9 cellular contexts compared by ENCODE assay signal in genomic region chr4:158209825-158210807, GRCh38. TPM values are rescaled to one million over a fixed set of nuclear protein-coding genes. Genes with fewer than 3 reads are reported as not detected.
A peak's percentile ranks its signal among the peaks of the same experiment; 100 is the strongest.
DNase-seq lines count a peak whose midpoint lies in the region; ATAC-seq and TF ChIP-seq lines count a peak whose summit lies in the region.
"Had no signal": no experiment of that assay in that cellular context is flagged by ENCODE, and none has a peak within 500 bp of the region (broad histone marks: within the 10 kb centered on the region; RNA-seq: fewer than 3 reads in every experiment).

Gene TMEM144, plus strand, starts transcription at chr4:158210486. Its CDS starts 2,182 bp downstream, at chr4:158212668.

- H3K27me3 Mint-ChIP-seq in activated naive CD8-positive, alpha-beta T cell treated with anti-CD3 and anti-CD28 coated beads, Interleukin-2, amount 10 ng/mL, durations not matched to agents 7 days and 5 days, result peaks cover 17% of the 10 kb centered on the region

- POLR2A ChIA-PET in activated naive CD8-positive, alpha-beta T cell treated with anti-CD3 and anti-CD28 coated beads, Interleukin-2, amount 10 ng/mL, durations not matched to agents 7 days and 5 days (lab: Charles Lee), result no interaction called here

- H3K9me3 Mint-ChIP-seq in activated naive CD8-positive, alpha-beta T cell treated with anti-CD3 and anti-CD28 coated beads, Interleukin-2, amount 10 ng/mL, durations not matched to agents 7 days and 5 days, result no peaks in the 10 kb centered on the region

- in situ Hi-C loops in transverse colon (cut with MboI; ENCODE audit: low pct_ligation_motif_present in 1 of 4, low pct_unique_long_range_greater_than_20kb in 1 of 4, low sequenced_read_pairs in 3 of 4), result no loop called here

- no peaks in the 10 kb centered on the region for H3K36me3 ChIP-seq in transverse colon

- H3K4me1 ChIP-seq in transverse colon, result peaks cover 0 to 19% (median 10%) of the 10 kb centered on the region in 4 donors

- TF ChIP-seq POLR2A in transverse colon (IDR thresholded peaks at IDR 0.05), result peak; percentile 94

- H3K27ac Mint-ChIP-seq in activated naive CD8-positive, alpha-beta T cell treated with anti-CD3 and anti-CD28 coated beads, Interleukin-2, amount 10 ng/mL, durations not matched to agents 7 days and 5 days, result no peak within 1 kb of the TSS

- H3K36me3 Mint-ChIP-seq in activated naive CD8-positive, alpha-beta T cell treated with anti-CD3 and anti-CD28 coated beads, Interleukin-2, amount 10 ng/mL, durations not matched to agents 7 days and 5 days, result no peaks in the 10 kb centered on the region

- H3K27me3 ChIP-seq in transverse colon, result no peaks in the 10 kb centered on the region

- WGBS in transverse colon (ENCODE audit: low coverage in 1 of 2), 2 donors, result 12 to 38% methylated on average over 10 to 34 of the region's 34 CpGs

- H3K4me3 ChIP-seq in AG09309 (ENCODE audit: control insufficient read depth, low read depth, low read length), result peak within 1 kb of the TSS; percentile 36
- H3K4me3 ChIP-seq in transverse colon, result peak within 1 kb of the TSS in 3 of 4 donors; percentile 32 to 55 (median 37)

- TF ChIP-seq CTCF in AG09309 (IDR thresholded peaks at IDR 0.05; ENCODE audit: control insufficient read depth, insufficient read depth, low read depth, low read length, missing control alignments) (no peak), transverse colon (IDR thresholded peaks at IDR 0.05) (peak in 1 of 5 experiments; percentile 8)

- no peak for TF ChIP-seq EP300 in transverse colon (IDR thresholded peaks at IDR 0.05; ENCODE audit: low read depth)

- H3K4me3 Mint-ChIP-seq in activated naive CD8-positive, alpha-beta T cell treated with anti-CD3 and anti-CD28 coated beads, Interleukin-2, amount 10 ng/mL, durations not matched to agents 7 days and 5 days, result peak within 1 kb of the TSS; percentile 76

- intact Hi-C loops in Right ventricle myocardium superior (cut with DNase I) (no loop called here), transverse colon (cut with DNase I; ENCODE audit: low total_unique reads) (no loop called here)

- ATAC-seq in GM19023 (IDR thresholded peaks at IDR 0.05; ENCODE audit: unreplicated experiment) (peak; percentile 92), HG03139 (IDR thresholded peaks at IDR 0.05; ENCODE audit: unreplicated experiment) (peak; percentile 93), Right ventricle myocardium superior (ENCODE audit: poor library complexity) (peak; percentile 99)
- peak; percentile 95 for ATAC-seq in activated naive CD8-positive, alpha-beta T cell treated with anti-CD3 and anti-CD28 coated beads, Interleukin-2, amount 10 ng/mL, durations not matched to agents 7 days and 5 days (ENCODE audit: low read depth)

- H3K4me1 Mint-ChIP-seq in activated naive CD8-positive, alpha-beta T cell treated with anti-CD3 and anti-CD28 coated beads, Interleukin-2, amount 10 ng/mL, durations not matched to agents 7 days and 5 days, result peaks cover 14% of the 10 kb centered on the region

- no peaks in the 10 kb centered on the region for H3K9me3 ChIP-seq in transverse colon

- DNase-seq in AG09309 (ENCODE audit: low read depth) (peak; percentile 39), Right ventricle myocardium superior (peak; percentile 94), nucleus accumbens (lab: John Stamatoyannopoulos, UW) (peak; percentile 39 to 96 (median 90)), transverse colon (peak; percentile 92)
- peak; percentile 62 for DNase-seq in activated naive CD8-positive, alpha-beta T cell treated with anti-CD3 and anti-CD28 coated beads, Interleukin-2, amount 10 ng/mL, durations not matched to agents 7 days and 5 days

- H3K27ac ChIP-seq in transverse colon, result peak within 1 kb of the TSS; percentile 81 to 91 (median 86)

TF ChIP-seq in PFSK-1, 5 proteins besides CTCF, POLR2A, EP300 and RAD21:
- TF ChIP-seq TAF1 (IDR thresholded peaks at IDR 0.05; ENCODE audit: borderline replicate concordance, insufficient read depth, low read length) (peak; percentile 67; the same call in 1 of the 2 replicates), POLR2AphosphoS5 (IDR thresholded peaks at IDR 0.05; ENCODE audit: low read depth, low read length) (peak; percentile 81), FOXP2 (optimal IDR thresholded peaks at IDR 0.05; ENCODE audit: borderline replicate concordance, extremely low read depth, extremely low read length, insufficient read depth) (no peak)
TF ChIP-seq in PFSK-1: peak in this region for 2.

RNA-seq across cellular contexts. Expression of gene TMEM144, which starts in this region (rescaled TPM):
- polyA plus RNA-seq in PFSK-1 (2012; ENCODE audit: insufficient read length, low read depth), result 1.4 TPM
- under 1 TPM; 0.14 to 0.54 TPM for total RNA-seq in activated naive CD8-positive, alpha-beta T cell treated with anti-CD3 and anti-CD28 coated beads, Interleukin-2, amount 10 ng/mL, durations not matched to agents 7 days and 5 days
- total RNA-seq in Right ventricle myocardium superior (10.4 TPM), transverse colon (10 to 100 TPM in 3 of 4 donors, 1 to 10 TPM in 1; 2.2 to 26.9 (median 21.2) TPM)
- total RNA-seq: HT1080 had no signal

Comparison
In these comparisons a context has a peak if more than half of its experiments do, and no peak if none do; other contexts are left out.
1. Peak in every context shown above with its lines: DNase-seq, ATAC-seq, H3K4me3 ChIP-seq and H3K27ac ChIP-seq.
2. Peak in DNase-seq and ATAC-seq in activated naive CD8-positive, alpha-beta T cell treated with anti-CD3 and anti-CD28 coated beads, Interleukin-2, amount 10 ng/mL, durations not matched to agents 7 days and 5 days; RNA of the gene not detected or under 1 TPM.
3. DNase-seq: peak in every context shown above with its lines; median percentile 94 in Right ventricle myocardium superior; 92 in transverse colon; 90 in nucleus accumbens; 62 in activated naive CD8-positive, alpha-beta T cell treated with anti-CD3 and anti-CD28 coated beads, Interleukin-2, amount 10 ng/mL, durations not matched to agents 7 days and 5 days; 39 in AG09309.